In the genomic region with DNA sequence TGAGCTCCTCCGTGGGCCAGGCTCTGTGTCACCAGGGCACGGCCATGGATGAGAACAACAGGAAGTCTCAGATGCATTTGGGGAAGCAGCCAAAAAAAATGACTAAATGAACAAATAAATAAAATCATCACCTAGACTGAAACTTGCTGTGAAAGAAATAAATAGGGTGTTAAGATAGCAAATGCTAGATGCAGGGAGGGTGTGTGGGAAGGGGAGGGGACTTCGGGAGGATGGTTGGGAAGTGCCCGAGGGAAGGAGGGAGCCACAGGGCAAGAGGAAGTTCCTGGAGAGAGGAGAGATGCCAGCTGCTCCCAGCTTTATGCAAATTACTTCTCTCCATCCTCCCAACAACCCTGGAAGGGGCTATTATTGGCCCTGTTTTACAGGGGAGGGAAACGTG, we compare ENCODE assay signal across 16 cellular contexts.
DNase-seq lines count a peak whose midpoint lies in the region.
"Had no signal": no experiment of that assay in that cellular context is flagged by ENCODE, and none has a peak within 500 bp of the region (broad histone marks: within the 10 kb centered on the region; RNA-seq: fewer than 3 reads in every experiment).

No MANE protein-coding gene starts in this region.

- peak; percentile 46 for DNase-seq in A172 (ENCODE audit: low spot score)
- DNase-seq in HT1080 (ENCODE audit: low read depth): peak; percentile 7
- DNase-seq in NCI-H2107 treated with DMSO at 0.1 percent for 48 hours (lab: John Stamatoyannopoulos, UW; ENCODE audit: unreplicated experiment): peak; percentile 89
- peak; percentile 37 for DNase-seq in UCSD-AML1 (lab: John Stamatoyannopoulos, UW; ENCODE audit: unreplicated experiment)
- DNase-seq in stimulated activated CD4-positive, alpha-beta T cell treated with anti-CD3 and anti-CD28 coated beads, Interleukin-12 subunit alpha, Interleukin-12 subunit beta, amount 100 ng/mL, for 4 hours: no peak
- DNase-seq in activated CD8-positive, alpha-beta memory T cell treated with anti-CD3 and anti-CD28 coated beads, Interleukin-2, amount 50 U/mL, for 48 hours: no peak
- DNase-seq in RKO (ENCODE audit: low spot score): no peak
- DNase-seq in amygdala (lab: John Stamatoyannopoulos, UW): no peak
- DNase-seq: ACHN; activated naive CD4-positive, alpha-beta T cell treated with anti-CD3 and anti-CD28 coated beads, Interleukin-2, amount 50 U/mL, for 16 hours; CD4-positive, CD25-positive, alpha-beta regulatory T cell; effector CD4-positive, alpha-beta T cell; HCEC 1CT; IMR-90; NCI-H146; T-helper 9 cell had no signal

Comparison
In these comparisons a context has a peak if more than half of its experiments do, and no peak if none do; other contexts are left out.
1. DNase-seq: peak in A172 (single experiment), HT1080 (single experiment), NCI-H2107 treated with DMSO at 0.1 percent for 48 hours (single experiment) and UCSD-AML1 (single experiment); none in stimulated activated CD4-positive, alpha-beta T cell treated with anti-CD3 and anti-CD28 coated beads, Interleukin-12 subunit alpha, Interleukin-12 subunit beta, amount 100 ng/mL, for 4 hours (single experiment), activated CD8-positive, alpha-beta memory T cell treated with anti-CD3 and anti-CD28 coated beads, Interleukin-2, amount 50 U/mL, for 48 hours (single experiment), RKO (single experiment) and amygdala (0 of 56).